Comparison of ENCODE assay signal across 19 cellular contexts in genomic region chr20:47305667-47306066, GRCh38. TPM values are rescaled to one million over a fixed set of nuclear protein-coding genes. Genes with fewer than 3 reads are reported as not detected.
DNase-seq lines count a peak whose midpoint lies in the region; ATAC-seq, FAIRE-seq and TF ChIP-seq lines count a peak whose summit lies in the region.
"Had no signal": no experiment of that assay in that cellular context is flagged by ENCODE, and none has a peak within 500 bp of the region (broad histone marks: within the 10 kb centered on the region; RNA-seq: fewer than 3 reads in every experiment).

No MANE protein-coding gene starts in this region.

- peaks cover 82% of the 10 kb centered on the region for H3K36me3 Mint-ChIP-seq in activated T-cell treated with anti-CD3 and anti-CD28 coated beads, Interleukin-2, amount 50 U/mL, for 24 hours (ENCODE audit: low read depth)
- peaks cover 32% of the 10 kb centered on the region for H3K36me3 Mint-ChIP-seq in activated T-helper 1 cell treated with anti-CD3 and anti-CD28 coated beads, Interleukin-12 subunit alpha, Interleukin-12 subunit beta, Interleukin-2, Interleukin-4 antibody, amounts not matched to agents 30 ng/mL and 10 ng/mL and 1 ng/mL, durations not matched to agents 14 hours and 24 hours and 36 hours (ENCODE audit: low read depth)

- intact Hi-C loops in activated T-helper 1 cell treated with anti-CD3 and anti-CD28 coated beads, Interleukin-12 subunit alpha, Interleukin-12 subunit beta, Interleukin-2, Interleukin-4 antibody, amounts not matched to agents 30 ng/mL and 10 ng/mL and 1 ng/mL, durations not matched to agents 14 hours and 24 hours and 36 hours (cut with micrococcal nuclease): no loop called here
- intact Hi-C loops in pancreas (cut with DNase I): no loop called here

- DNase-seq in activated T-cell treated with anti-CD3 and anti-CD28 coated beads, Interleukin-2, amount 50 U/mL, for 24 hours: peak; percentile 2
- DNase-seq in activated T-cell treated with anti-CD3 and anti-CD28 coated beads for 4 hours (no peak), fibroblast of gingiva (ENCODE audit: low read depth) (peak; percentile 15), NCI-H82 treated with DMSO at 0.1 percent for 48 hours (lab: John Stamatoyannopoulos, UW; ENCODE audit: unreplicated experiment) (no peak), pancreas (no peak), WERI-Rb-1 (no peak)
- DNase-seq in activated T-helper 1 cell treated with anti-CD3 and anti-CD28 coated beads, Interleukin-12 subunit alpha, Interleukin-12 subunit beta, Interleukin-2, Interleukin-4 antibody, amounts not matched to agents 30 ng/mL and 10 ng/mL and 1 ng/mL, durations not matched to agents 14 hours and 24 hours and 36 hours (ENCODE audit: low spot score): no peak
- no peak for DNase-seq in stimulated activated naive CD8-positive, alpha-beta T cell treated with anti-CD3 and anti-CD28 coated beads, Interleukin-15, amount 100 ng/mL, for 72 hours
- DNase-seq: mammary epithelial cell; MG63; NCI-H187 treated with DMSO at 0.1 percent for 48 hours; NCI-H510A treated with DMSO at 0.1 percent for 48 hours; stimulated activated CD4-positive, alpha-beta T cell treated with anti-CD3 and anti-CD28 coated beads, Interleukin-4, amount 100 ng/mL, for 1 hour had no signal

- H3K36me3 ChIP-seq in pancreas (peaks cover 0 to 9% (median 3%) of the 10 kb centered on the region in 3 donors), WERI-Rb-1 (peaks cover 55% of the 10 kb centered on the region)

- WGBS in pancreas, 2 donors: 92 to 97% methylated on average over 4 of the region's 4 CpGs

- peak overlapping the region; percentile 64 for H3K27ac Mint-ChIP-seq in activated T-cell treated with anti-CD3 and anti-CD28 coated beads, Interleukin-2, amount 50 U/mL, for 24 hours
- H3K27ac Mint-ChIP-seq in activated T-helper 1 cell treated with anti-CD3 and anti-CD28 coated beads, Interleukin-12 subunit alpha, Interleukin-12 subunit beta, Interleukin-2, Interleukin-4 antibody, amounts not matched to agents 30 ng/mL and 10 ng/mL and 1 ng/mL, durations not matched to agents 14 hours and 24 hours and 36 hours: peak overlapping the region; percentile 74
- H3K27ac Mint-ChIP-seq in stimulated activated naive CD8-positive, alpha-beta T cell treated with anti-CD3 and anti-CD28 coated beads, Interleukin-15, amount 100 ng/mL, for 72 hours: peak overlapping the region in 1 of 2 donors; percentile 85

- ATAC-seq in stimulated activated naive CD8-positive, alpha-beta T cell treated with anti-CD3 and anti-CD28 coated beads, Interleukin-15, amount 100 ng/mL, for 72 hours: peak; percentile 63
- ATAC-seq in pancreas: no peak
- ATAC-seq: gastroesophageal sphincter, SK-N-SH treated with all-trans-retinoic acid at 6 μM for 48 hours had no signal

- H3K9me3 Mint-ChIP-seq in activated T-cell treated with anti-CD3 and anti-CD28 coated beads, Interleukin-2, amount 50 U/mL, for 24 hours: no peaks in the 10 kb centered on the region
- no peaks in the 10 kb centered on the region for H3K9me3 Mint-ChIP-seq in activated T-helper 1 cell treated with anti-CD3 and anti-CD28 coated beads, Interleukin-12 subunit alpha, Interleukin-12 subunit beta, Interleukin-2, Interleukin-4 antibody, amounts not matched to agents 30 ng/mL and 10 ng/mL and 1 ng/mL, durations not matched to agents 14 hours and 24 hours and 36 hours
- no peaks in the 10 kb centered on the region for H3K9me3 Mint-ChIP-seq in stimulated activated naive CD8-positive, alpha-beta T cell treated with anti-CD3 and anti-CD28 coated beads, Interleukin-15, amount 100 ng/mL, for 72 hours
- H3K9me3 Mint-ChIP-seq: CD4-positive, CD25-positive, alpha-beta regulatory T cell; neural crest cell had no signal

- no peak for FAIRE-seq in pancreas (lab: Jason Lieb, UNC)
- FAIRE-seq: islet of Langerhans had no signal

- TF ChIP-seq CTCF in pancreas (IDR thresholded peaks at IDR 0.05) (no peak), WERI-Rb-1 (IDR thresholded peaks at IDR 0.05; ENCODE audit: low read depth, low read length) (no peak)

- no peak overlapping the region for H3K4me3 ChIP-seq in pancreas
- no peak overlapping the region for H3K4me3 ChIP-seq in WERI-Rb-1 (ENCODE audit: low read depth, low read length)
- H3K4me3 ChIP-seq: gastroesophageal sphincter, MG63, tibial nerve had no signal

- H3K4me3 Mint-ChIP-seq in activated T-cell treated with anti-CD3 and anti-CD28 coated beads, Interleukin-2, amount 50 U/mL, for 24 hours: no peak overlapping the region
- H3K4me3 Mint-ChIP-seq in activated T-helper 1 cell treated with anti-CD3 and anti-CD28 coated beads, Interleukin-12 subunit alpha, Interleukin-12 subunit beta, Interleukin-2, Interleukin-4 antibody, amounts not matched to agents 30 ng/mL and 10 ng/mL and 1 ng/mL, durations not matched to agents 14 hours and 24 hours and 36 hours: no peak overlapping the region
- H3K4me3 Mint-ChIP-seq in stimulated activated naive CD8-positive, alpha-beta T cell treated with anti-CD3 and anti-CD28 coated beads, Interleukin-15, amount 100 ng/mL, for 72 hours: no peak overlapping the region
- H3K4me3 Mint-ChIP-seq: CD4-positive, CD25-positive, alpha-beta regulatory T cell; neural crest cell had no signal

- no peaks in the 10 kb centered on the region for H3K27me3 ChIP-seq in pancreas
- H3K27me3 ChIP-seq in WERI-Rb-1 (ENCODE audit: insufficient read depth, low read depth, severe bottlenecking): no peaks in the 10 kb centered on the region
- H3K27me3 ChIP-seq: gastroesophageal sphincter, MG63, tibial nerve had no signal

- H3K9me3 ChIP-seq in pancreas: no peaks in the 10 kb centered on the region
- H3K9me3 ChIP-seq in WERI-Rb-1 (ENCODE audit: severe bottlenecking): no peaks in the 10 kb centered on the region
- H3K9me3 ChIP-seq: gastroesophageal sphincter, MG63, tibial nerve had no signal

- H3K4me1 Mint-ChIP-seq in activated T-cell treated with anti-CD3 and anti-CD28 coated beads, Interleukin-2, amount 50 U/mL, for 24 hours (ENCODE audit: low read depth): peaks cover 28% of the 10 kb centered on the region
- H3K4me1 Mint-ChIP-seq in activated T-helper 1 cell treated with anti-CD3 and anti-CD28 coated beads, Interleukin-12 subunit alpha, Interleukin-12 subunit beta, Interleukin-2, Interleukin-4 antibody, amounts not matched to agents 30 ng/mL and 10 ng/mL and 1 ng/mL, durations not matched to agents 14 hours and 24 hours and 36 hours (ENCODE audit: low read depth): peaks cover 22% of the 10 kb centered on the region
- H3K4me1 Mint-ChIP-seq in stimulated activated naive CD8-positive, alpha-beta T cell treated with anti-CD3 and anti-CD28 coated beads, Interleukin-15, amount 100 ng/mL, for 72 hours: peaks cover 46% of the 10 kb centered on the region

- H3K27ac ChIP-seq in pancreas: no peak overlapping the region
- no peak overlapping the region for H3K27ac ChIP-seq in WERI-Rb-1

- H3K27me3 Mint-ChIP-seq in activated T-cell treated with anti-CD3 and anti-CD28 coated beads, Interleukin-2, amount 50 U/mL, for 24 hours: no peaks in the 10 kb centered on the region
- H3K27me3 Mint-ChIP-seq in activated T-helper 1 cell treated with anti-CD3 and anti-CD28 coated beads, Interleukin-12 subunit alpha, Interleukin-12 subunit beta, Interleukin-2, Interleukin-4 antibody, amounts not matched to agents 30 ng/mL and 10 ng/mL and 1 ng/mL, durations not matched to agents 14 hours and 24 hours and 36 hours (ENCODE audit: insufficient read depth): no peaks in the 10 kb centered on the region
- H3K27me3 Mint-ChIP-seq in stimulated activated naive CD8-positive, alpha-beta T cell treated with anti-CD3 and anti-CD28 coated beads, Interleukin-15, amount 100 ng/mL, for 72 hours: no peaks in the 10 kb centered on the region
- H3K27me3 Mint-ChIP-seq: CD4-positive, CD25-positive, alpha-beta regulatory T cell had no signal

- peaks cover 9 to 15% (median 11%) of the 10 kb centered on the region in 3 donors for H3K4me1 ChIP-seq in pancreas

RNA-seq across cellular contexts. Expression of gene ZMYND8, which starts 50.8 kb away (rescaled TPM):
- 42.6 and 43.3 TPM in 2 replicates for total RNA-seq in activated T-helper 1 cell treated with anti-CD3 and anti-CD28 coated beads, Interleukin-12 subunit alpha, Interleukin-12 subunit beta, Interleukin-2, Interleukin-4 antibody, amounts not matched to agents 30 ng/mL and 10 ng/mL and 1 ng/mL, durations not matched to agents 14 hours and 24 hours and 36 hours
- total RNA-seq in pancreas: 10 to 100 TPM; 11.3 to 25.6 (median 18.5) TPM
- 10 to 100 TPM; 10.8 to 13.9 TPM for polyA plus RNA-seq in pancreas

Comparison
In these comparisons a context has a peak if more than half of its experiments do, and no peak if none do; other contexts are left out.
1. DNase-seq: peak in activated T-cell treated with anti-CD3 and anti-CD28 coated beads, Interleukin-2, amount 50 U/mL, for 24 hours (single experiment) and fibroblast of gingiva (single experiment); none in activated T-cell treated with anti-CD3 and anti-CD28 coated beads for 4 hours (single experiment), activated T-helper 1 cell treated with anti-CD3 and anti-CD28 coated beads, Interleukin-12 subunit alpha, Interleukin-12 subunit beta, Interleukin-2, Interleukin-4 antibody, amounts not matched to agents 30 ng/mL and 10 ng/mL and 1 ng/mL, durations not matched to agents 14 hours and 24 hours and 36 hours (single experiment), stimulated activated naive CD8-positive, alpha-beta T cell treated with anti-CD3 and anti-CD28 coated beads, Interleukin-15, amount 100 ng/mL, for 72 hours (0 of 2), NCI-H82 treated with DMSO at 0.1 percent for 48 hours (single experiment), pancreas (0 of 6) and WERI-Rb-1 (single experiment).